Comparison of ENCODE assay signal across 8 cellular contexts in the genomic region with DNA sequence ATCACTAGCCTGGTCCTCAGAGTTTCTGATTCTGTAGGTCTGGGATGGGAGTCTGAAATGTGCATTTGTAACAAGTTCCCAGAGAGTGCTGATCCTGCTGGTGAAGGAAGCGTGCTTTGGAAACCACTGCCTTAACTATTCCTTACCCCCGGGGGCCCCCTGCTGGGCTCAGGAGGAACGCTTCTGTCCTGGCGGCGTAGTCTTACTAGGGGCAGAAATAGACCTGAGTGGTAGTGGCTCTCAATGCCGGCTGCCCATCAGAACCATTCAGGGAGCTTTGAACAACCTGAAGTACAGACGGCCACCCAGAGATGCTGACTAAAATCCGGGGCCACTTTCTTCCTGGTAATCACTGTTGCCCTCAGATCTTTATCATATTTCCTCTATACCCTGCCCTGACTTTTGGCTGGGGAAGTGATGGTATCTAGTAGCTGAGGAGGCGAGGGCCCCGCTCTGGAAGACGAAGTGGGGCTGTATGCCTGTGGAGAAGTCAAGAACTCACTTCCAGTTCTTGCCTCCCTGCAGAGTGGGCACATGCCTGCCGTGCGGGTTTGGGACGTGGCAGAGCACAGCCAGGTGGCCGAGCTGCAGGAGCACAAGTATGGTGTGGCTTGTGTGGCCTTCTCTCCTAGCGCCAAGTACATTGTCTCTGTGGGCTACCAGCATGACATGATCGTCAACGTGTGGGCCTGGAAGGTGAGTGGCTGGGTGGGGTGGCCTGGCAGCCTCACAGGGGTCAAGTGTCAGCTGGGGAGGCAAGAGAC. TPM values are rescaled to one million over a fixed set of nuclear protein-coding genes. Genes with fewer than 3 reads are reported as not detected.
DNase-seq lines count a peak whose midpoint lies in the region; ATAC-seq and TF ChIP-seq lines count a peak whose summit lies in the region.

No MANE protein-coding gene starts in this region.

- H3K27me3 Mint-ChIP-seq in activated T-cell treated with anti-CD3 and anti-CD28 coated beads, Interleukin-2, amount 50 U/mL, for 4 hours (ENCODE audit: low read depth) = no peaks in the 10 kb centered on the region
- peaks cover 3% of the 10 kb centered on the region for H3K27me3 Mint-ChIP-seq in nephron progenitor cell (ENCODE audit: low read depth, poor library complexity)
- H3K27me3 Mint-ChIP-seq in stimulated activated naive CD8-positive, alpha-beta T cell treated with anti-CD3 and anti-CD28 coated beads, Interleukin-15, amount 100 ng/mL, for 72 hours = no peaks in the 10 kb centered on the region

- peaks cover 12% of the 10 kb centered on the region for H3K36me3 Mint-ChIP-seq in activated T-cell treated with anti-CD3 and anti-CD28 coated beads, Interleukin-2, amount 50 U/mL, for 4 hours (ENCODE audit: insufficient read depth)
- no peaks in the 10 kb centered on the region for H3K36me3 Mint-ChIP-seq in nephron progenitor cell (ENCODE audit: low read depth)

- H3K4me1 ChIP-seq in Peyer's patch = no peaks in the 10 kb centered on the region

- no peak overlapping the region for H3K27ac Mint-ChIP-seq in nephron progenitor cell
- H3K27ac Mint-ChIP-seq in stimulated activated naive CD8-positive, alpha-beta T cell treated with anti-CD3 and anti-CD28 coated beads, Interleukin-15, amount 100 ng/mL, for 72 hours = peak overlapping the region in 1 of 2 donors; percentile 24

- peak; percentile 55 for DNase-seq in DMS53 treated with DMSO at 0.1 percent for 48 hours (lab: John Stamatoyannopoulos, UW; ENCODE audit: unreplicated experiment)
- DNase-seq in HUDEP-2 (lab: John Stamatoyannopoulos, UW; ENCODE audit: unreplicated experiment in 76 of 76) = peak in 69 of 76 experiments; percentile 13 to 81 (median 55)
- peak; percentile 80 to 92 (median 86) for DNase-seq in Peyer's patch
- DNase-seq in activated T-cell treated with anti-CD3 and anti-CD28 coated beads, Interleukin-2, amount 50 U/mL, for 4 hours = peak; percentile 75
- DNase-seq in fibroblast of gingiva (ENCODE audit: low read depth) = peak; percentile 75
- peak; percentile 87 for DNase-seq in nephron progenitor cell
- peak; percentile 61 to 68 for DNase-seq in stimulated activated naive CD8-positive, alpha-beta T cell treated with anti-CD3 and anti-CD28 coated beads, Interleukin-15, amount 100 ng/mL, for 72 hours

- no peaks in the 10 kb centered on the region for H3K9me3 Mint-ChIP-seq in activated T-cell treated with anti-CD3 and anti-CD28 coated beads, Interleukin-2, amount 50 U/mL, for 4 hours
- H3K9me3 Mint-ChIP-seq in nephron progenitor cell = no peaks in the 10 kb centered on the region
- H3K9me3 Mint-ChIP-seq in stimulated activated naive CD8-positive, alpha-beta T cell treated with anti-CD3 and anti-CD28 coated beads, Interleukin-15, amount 100 ng/mL, for 72 hours = no peaks in the 10 kb centered on the region

- no peak for TF ChIP-seq POLR2A in Peyer's patch (IDR thresholded peaks at IDR 0.05)

- H3K9me3 ChIP-seq in Peyer's patch = no peaks in the 10 kb centered on the region

- no peak overlapping the region for H3K27ac ChIP-seq in Peyer's patch

- H3K36me3 ChIP-seq in Peyer's patch = peaks cover 0 to 29% (median 0%) of the 10 kb centered on the region in 3 donors

- no peaks in the 10 kb centered on the region for H3K27me3 ChIP-seq in Peyer's patch

- TF ChIP-seq CTCF in Peyer's patch (IDR thresholded peaks at IDR 0.05) (peak; percentile 82 to 93 (median 92)), nephron progenitor cell (IDR thresholded peaks at IDR 0.05) (peak; percentile 89)

- ATAC-seq in activated T-cell treated with anti-CD3 and anti-CD28 coated beads, Interleukin-2, amount 50 U/mL, for 4 hours = peak; percentile 90 to 95
- peak; percentile 89 for ATAC-seq in stimulated activated naive CD8-positive, alpha-beta T cell treated with anti-CD3 and anti-CD28 coated beads, Interleukin-15, amount 100 ng/mL, for 72 hours
- no peak for ATAC-seq in GM18517 (IDR thresholded peaks at IDR 0.05; ENCODE audit: unreplicated experiment)

- peaks cover 5% of the 10 kb centered on the region for H3K4me1 Mint-ChIP-seq in activated T-cell treated with anti-CD3 and anti-CD28 coated beads, Interleukin-2, amount 50 U/mL, for 4 hours (ENCODE audit: low read depth)
- peaks cover 8% of the 10 kb centered on the region for H3K4me1 Mint-ChIP-seq in nephron progenitor cell
- H3K4me1 Mint-ChIP-seq in stimulated activated naive CD8-positive, alpha-beta T cell treated with anti-CD3 and anti-CD28 coated beads, Interleukin-15, amount 100 ng/mL, for 72 hours = peaks cover 11% of the 10 kb centered on the region

- H3K4me3 Mint-ChIP-seq in activated T-cell treated with anti-CD3 and anti-CD28 coated beads, Interleukin-2, amount 50 U/mL, for 4 hours = no peak overlapping the region
- no peak overlapping the region for H3K4me3 Mint-ChIP-seq in nephron progenitor cell
- H3K4me3 Mint-ChIP-seq in stimulated activated naive CD8-positive, alpha-beta T cell treated with anti-CD3 and anti-CD28 coated beads, Interleukin-15, amount 100 ng/mL, for 72 hours = no peak overlapping the region

- H3K4me3 ChIP-seq in Peyer's patch = no peak overlapping the region

RNA-seq across cellular contexts. Expression of gene JMJD7, which starts 16.3 kb away (rescaled TPM):
- total RNA-seq in Peyer's patch = 10 to 100 TPM in 3 of 4 donors, 1 to 10 TPM in 1; 9.1 to 61.1 (median 13.1) TPM
- 10 to 100 TPM in 1 of 3 donors, 1 to 10 TPM in 2; 8.4 to 11.7 (median 8.8) TPM for total RNA-seq in activated T-cell treated with anti-CD3 and anti-CD28 coated beads, Interleukin-2, amount 50 U/mL, for 4 hours

RNA-seq across cellular contexts. Expression of gene PLA2G4B, which starts 27.0 kb away (rescaled TPM):
- 10 to 100 TPM in 3 of 4 donors, 1 to 10 TPM in 1; 7.2 to 15.3 (median 13.3) TPM for total RNA-seq in Peyer's patch
- total RNA-seq in activated T-cell treated with anti-CD3 and anti-CD28 coated beads, Interleukin-2, amount 50 U/mL, for 4 hours = 1 to 10 TPM; 3.6 to 5.5 (median 4.9) TPM

RNA-seq across cellular contexts. Expression of gene MAPKBP1, which starts 37.3 kb away (rescaled TPM):
- 10 to 100 TPM; 29.7 to 69.8 (median 48.7) TPM for total RNA-seq in Peyer's patch
- 10 to 100 TPM; 21.9 to 23.3 (median 22.5) TPM for total RNA-seq in activated T-cell treated with anti-CD3 and anti-CD28 coated beads, Interleukin-2, amount 50 U/mL, for 4 hours
